Comparison of ENCODE assay signal across 19 cellular contexts in genomic region chr10:14661818-14662217, GRCh38.
DNase-seq lines count a peak whose midpoint lies in the region; ATAC-seq and TF ChIP-seq lines count a peak whose summit lies in the region.
"Had no signal": no experiment of that assay in that cellular context is flagged by ENCODE, and none has a peak within 500 bp of the region (broad histone marks: within the 10 kb centered on the region; RNA-seq: fewer than 3 reads in every experiment).

No MANE protein-coding gene starts in this region.

- peaks cover 11% of the 10 kb centered on the region for H3K36me3 Mint-ChIP-seq in memory B cell

- no peak for TF ChIP-seq POLR2A in gastroesophageal sphincter (IDR thresholded peaks at IDR 0.05)

- TF ChIP-seq EP300 in gastroesophageal sphincter (IDR thresholded peaks at IDR 0.05) = no peak

- 0 out of 2 replicates have a peak, but pooled peaks cover 10% of the 10 kb centered on the region for H3F3A ChIP-seq in OCI-LY1 (ENCODE audit: insufficient read depth, low read length)

- H2AFZ ChIP-seq in OCI-LY1 (ENCODE audit: low read length) = no peak overlapping the region

- ATAC-seq in right cardiac atrium (peak; percentile 67 to 87), heart right ventricle (no peak), memory B cell (ENCODE audit: low read depth) (no peak), gastroesophageal sphincter (no peak)
- ATAC-seq: GM12878, left lung had no signal

- peaks cover 54% of the 10 kb centered on the region for H3K4me1 Mint-ChIP-seq in memory B cell

- H3K27me3 Mint-ChIP-seq in memory B cell = no peaks in the 10 kb centered on the region

- H3K4me3 ChIP-seq in right cardiac atrium (ENCODE audit: low read length) = no peak overlapping the region
- H3K4me3 ChIP-seq in heart right ventricle = no peak overlapping the region
- H3K4me3 ChIP-seq in OCI-LY1 (ENCODE audit: low read depth, low read length, poor library complexity, severe bottlenecking) = no peak overlapping the region
- H3K4me3 ChIP-seq in gastroesophageal sphincter = no peak overlapping the region
- H3K4me3 ChIP-seq: adrenal gland, GM12878, left lung, transverse colon had no signal

- H3K9me3 Mint-ChIP-seq in memory B cell = peaks cover 6% of the 10 kb centered on the region

- H3K27me3 ChIP-seq in right cardiac atrium (ENCODE audit: control insufficient read depth, insufficient read depth) (no peaks in the 10 kb centered on the region), heart right ventricle (no peaks in the 10 kb centered on the region), OCI-LY1 (ENCODE audit: insufficient read depth, low read length) (no peaks in the 10 kb centered on the region), gastroesophageal sphincter (no peaks in the 10 kb centered on the region)
- H3K27me3 ChIP-seq: adrenal gland, brain microvascular endothelial cell, left lung, transverse colon had no signal

- no peak overlapping the region for H3K4me2 ChIP-seq in OCI-LY1 (ENCODE audit: low read length)
- H3K4me2 ChIP-seq: KMS-11 had no signal

- intact Hi-C loops in right cardiac atrium (cut with DNase I) (no loop called here), heart right ventricle (cut with DNase I) (no loop called here)

- H3K36me3 ChIP-seq in heart right ventricle (no peaks in the 10 kb centered on the region), OCI-LY1 (ENCODE audit: insufficient read depth, low read length) (no peaks in the 10 kb centered on the region), gastroesophageal sphincter (no peaks in the 10 kb centered on the region)
- H3K36me3 ChIP-seq: adrenal gland, brain microvascular endothelial cell, left lung, transverse colon had no signal

- H4K20me1 ChIP-seq in OCI-LY1 (ENCODE audit: insufficient read depth, low read length) = no peaks in the 10 kb centered on the region

- DNase-seq in right cardiac atrium (no peak), heart right ventricle (no peak), memory B cell (ENCODE audit: low spot score in 2 of 2) (no peak), NOMO-1 treated with DMSO at 0.1 percent for 48 hours (lab: John Stamatoyannopoulos, UW; ENCODE audit: unreplicated experiment) (no peak), cerebellum (ENCODE audit: low spot score) (no peak)
- DNase-seq: activated CD4-positive, alpha-beta T cell treated with anti-CD3 and anti-CD28 coated beads for 48 hours; activated CD8-positive, alpha-beta memory T cell treated with anti-CD3 and anti-CD28 coated beads, Interleukin-2, amount 50 U/mL, for 4 hours; activated effector memory CD4-positive, alpha-beta T cell treated with Interleukin-2 at 50 U/mL for 16 hours; adrenal gland; brain microvascular endothelial cell; left lung; NCI-H1436 treated with DMSO at 0.1 percent for 48 hours; occipital lobe; OCI-M1; transverse colon had no signal

- H3K4me1 ChIP-seq in right cardiac atrium (ENCODE audit: control insufficient read depth, insufficient read depth, low read length) (no peaks in the 10 kb centered on the region), heart right ventricle (peaks cover 0 to 47% (median 0%) of the 10 kb centered on the region in 9 donors), OCI-LY1 (ENCODE audit: insufficient read depth, low read length, severe bottlenecking) (peaks cover 66% of the 10 kb centered on the region), gastroesophageal sphincter (peaks cover 0 to 8% (median 0%) of the 10 kb centered on the region in 3 donors)

- H3K4me3 Mint-ChIP-seq in memory B cell = no peak overlapping the region

- no peaks in the 10 kb centered on the region for H3K9me3 ChIP-seq in right cardiac atrium (ENCODE audit: control insufficient read depth, low read length)
- H3K9me3 ChIP-seq in heart right ventricle = peaks cover 0 to 10% (median 0%) of the 10 kb centered on the region in 11 donors
- H3K9me3 ChIP-seq in OCI-LY1 (ENCODE audit: low read length) = no peaks in the 10 kb centered on the region; the same call in 1 of the 2 replicates
- H3K9me3 ChIP-seq in gastroesophageal sphincter = no peaks in the 10 kb centered on the region
- H3K9me3 ChIP-seq: adrenal gland, transverse colon had no signal

- H3K27ac Mint-ChIP-seq in memory B cell = peak overlapping the region; percentile 94

- H3K79me2 ChIP-seq in OCI-LY1 (ENCODE audit: insufficient read depth, low read length) = no peaks in the 10 kb centered on the region

- H3K9me2 ChIP-seq in OCI-LY1 (ENCODE audit: low read depth, low read length) = no peaks in the 10 kb centered on the region

- H3K9ac ChIP-seq in OCI-LY1 (ENCODE audit: low read length) = no peak overlapping the region
- H3K9ac ChIP-seq: KMS-11 had no signal

- 86% methylated on average over 3 of the region's 3 CpGs for WGBS in right cardiac atrium
- WGBS in heart right ventricle, 2 donors = 86 to 87% methylated on average over 3 of the region's 3 CpGs
- 88 to 91% methylated on average over 3 of the region's 3 CpGs for WGBS in gastroesophageal sphincter (ENCODE audit: low coverage in 1 of 2), 2 donors

- H3K27ac ChIP-seq in right cardiac atrium (ENCODE audit: low read length) = no peak overlapping the region
- no peak overlapping the region for H3K27ac ChIP-seq in heart right ventricle
- H3K27ac ChIP-seq in OCI-LY1 (ENCODE audit: low read depth, low read length, poor library complexity, severe bottlenecking) = peak overlapping the region; percentile 98
- no peak overlapping the region for H3K27ac ChIP-seq in gastroesophageal sphincter
- H3K27ac ChIP-seq: adrenal gland, brain microvascular endothelial cell, KMS-11, transverse colon had no signal

- no peak for TF ChIP-seq CTCF in heart right ventricle (IDR thresholded peaks at IDR 0.05)
- no peak for TF ChIP-seq CTCF in OCI-LY1 (IDR thresholded peaks at IDR 0.05; ENCODE audit: low read length)
- TF ChIP-seq CTCF in gastroesophageal sphincter (IDR thresholded peaks at IDR 0.05) = no peak

Comparison
In these comparisons a context has a peak if more than half of its experiments do, and no peak if none do; other contexts are left out.
1. ATAC-seq: peak in right cardiac atrium (2 of 2); none in heart right ventricle (0 of 8), memory B cell (single experiment) and gastroesophageal sphincter (single experiment).